ENCODE assay signal across 8 cellular contexts in genomic region chr10:49160814-49161213, GRCh38. TPM values are rescaled to one million over a fixed set of nuclear protein-coding genes. Genes with fewer than 3 reads are reported as not detected.
"Had no signal": no experiment of that assay in that cellular context is flagged by ENCODE, and none has a peak within 500 bp of the region (broad histone marks: within the 10 kb centered on the region; RNA-seq: fewer than 3 reads in every experiment).

No MANE protein-coding gene starts in this region.

- H3K27ac ChIP-seq: GM23248, HL-60, KMS-11 had no signal

- H3K4me2 ChIP-seq: KMS-11 had no signal

- FAIRE-seq: H54, HepG2 had no signal

- H2AFZ ChIP-seq: GM23248 had no signal

- H3K4me3 ChIP-seq: GM23248 had no signal

- H3K4me3 Mint-ChIP-seq: H9 had no signal

- H3K9ac ChIP-seq: GM23248, KMS-11 had no signal

- DNase-seq: GOT3, H9 had no signal

- H3K27ac Mint-ChIP-seq: H9 had no signal

RNA-seq across cellular contexts. Expression of gene FAM170B, which starts 27.0 kb away (rescaled TPM):
- total RNA-seq: GM23248, H9, HepG2, HT1080 had no signal
- polyA plus RNA-seq: GM23248, HepG2 had no signal

RNA-seq across cellular contexts. Expression of gene TMEM273, which starts 27.4 kb away (rescaled TPM):
- total RNA-seq: GM23248, H9, HepG2, HT1080 had no signal
- polyA plus RNA-seq: GM23248, HepG2 had no signal

RNA-seq across cellular contexts. Expression of gene VSTM4, which starts 45.5 kb away (rescaled TPM):
- total RNA-seq: HepG2 had no signal
- polyA plus RNA-seq: HepG2 had no signal
